In genomic region chr22:35299717-35300497, GRCh38 we compare ENCODE assay signal across 1 cellular context.
A peak's percentile ranks its signal among the peaks of the same experiment; 100 is the strongest.
TF ChIP-seq lines count a peak whose summit lies in the region.

TOM1 (plus strand) TSS chr22:35299894; CDS start chr22:35299929, 35 bp downstream.

TF ChIP-seq in HepG2, 621 proteins besides CTCF, POLR2A, EP300 and RAD21 (continued from another document and continues in another):
- TF ChIP-seq ZBTB4 (CRISPR knock-in tag; IDR thresholded peaks at IDR 0.05; ENCODE audit: borderline replicate concordance) (no peak), ZNF816 (CRISPR knock-in tag; IDR thresholded peaks at IDR 0.05; ENCODE audit: borderline replicate concordance) (peak; percentile 76; the same call in 1 of the 2 replicates), RFX3 (CRISPR knock-in tag; IDR thresholded peaks at IDR 0.05) (no peak), MZF1 (CRISPR knock-in tag; IDR thresholded peaks at IDR 0.05; ENCODE audit: borderline replicate concordance) (no peak), ZNF547 (CRISPR knock-in tag; IDR thresholded peaks at IDR 0.05) (no peak), BHLHE40 (IDR thresholded peaks at IDR 0.05; ENCODE audit: low read length) (peak; percentile 94), MTA3 (CRISPR knock-in tag; IDR thresholded peaks at IDR 0.05) (no peak), GZF1 (CRISPR knock-in tag; IDR thresholded peaks at IDR 0.05) (no peak), U2AF2 (IDR thresholded peaks at IDR 0.05; ENCODE audit: low read depth, low read length) (no peak), DRAP1 (CRISPR knock-in tag; IDR thresholded peaks at IDR 0.05) (peak; percentile 87), TBL1XR1 (IDR thresholded peaks at IDR 0.05; ENCODE audit: borderline replicate concordance, low read length, partially characterized antibody) (peak; percentile 59), TIGD3 (CRISPR knock-in tag; IDR thresholded peaks at IDR 0.05; ENCODE audit: borderline replicate concordance) (no peak; the same call in 1 of the 2 replicates), ZNF672 (CRISPR knock-in tag; IDR thresholded peaks at IDR 0.05) (no peak), KIAA2018 (CRISPR knock-in tag; IDR thresholded peaks at IDR 0.05; ENCODE audit: borderline replicate concordance) (no peak), ATF6 (CRISPR knock-in tag; conservative IDR thresholded peaks at IDR 0.05) (no peak), SRSF9 (IDR thresholded peaks at IDR 0.05; ENCODE audit: borderline replicate concordance, insufficient read depth, low read depth, low read length, poor library complexity, severe bottlenecking) (no peak), HNF4A (CRISPR knock-in tag; IDR thresholded peaks at IDR 0.05) (peak; percentile 22; the same call in 1 of the 2 replicates), KDM3A (CRISPR knock-in tag; IDR thresholded peaks at IDR 0.05; ENCODE audit: low read depth) (0 out of 2 replicates have a peak, but pooled peaks have one; percentile 57), RBFOX2 (IDR thresholded peaks at IDR 0.05; ENCODE audit: low read depth, low read length) (peak; percentile 91), ZNF333 (CRISPR knock-in tag; IDR thresholded peaks at IDR 0.05; ENCODE audit: borderline replicate concordance) (peak; percentile 77; the same call in 1 of the 2 replicates), ZBTB14 (CRISPR knock-in tag; IDR thresholded peaks at IDR 0.05) (no peak), ATF2 (CRISPR knock-in tag; IDR thresholded peaks at IDR 0.05) (no peak; the same call in 1 of the 2 replicates), ZNF646 (CRISPR knock-in tag; IDR thresholded peaks at IDR 0.05) (no peak), ZBTB21 (CRISPR knock-in tag; IDR thresholded peaks at IDR 0.05) (peak; percentile 85), SP4 (CRISPR knock-in tag; IDR thresholded peaks at IDR 0.05) (peak; percentile 94)
